ENCODE assay signal across 15 cellular contexts in genomic region chr6:147177286-147177685, GRCh38. TPM values are rescaled to one million over a fixed set of nuclear protein-coding genes. Genes with fewer than 3 reads are reported as not detected.
A peak's percentile ranks its signal among the peaks of the same experiment; 100 is the strongest.
DNase-seq lines count a peak whose midpoint lies in the region; ATAC-seq, FAIRE-seq and TF ChIP-seq lines count a peak whose summit lies in the region.
"Had no signal": no experiment of that assay in that cellular context is flagged by ENCODE, and none has a peak within 500 bp of the region (broad histone marks: within the 10 kb centered on the region; RNA-seq: fewer than 3 reads in every experiment).

No MANE protein-coding gene starts in this region.

- WGBS in IMR-90 (ENCODE audit: extremely low coverage in 2 of 2, insufficient read length in 1 of 2), 2 experiments = no CpG with 5 or more reads among the region's 3 CpGs
- 61% methylated on average over 3 of the region's 3 CpGs for WGBS in K562 (ENCODE audit: insufficient coverage, low coverage, missing lambda C conversion rate)

- no peaks in the 10 kb centered on the region for H3K79me1 ChIP-seq in IMR-90 (ENCODE audit: low read depth in 1 of 2, low read length in 2 of 2)

- H3K9me3 ChIP-seq in IMR-90 (ENCODE audit: control insufficient read depth, insufficient read depth, low read length) (no peaks in the 10 kb centered on the region), K562 (replicated peaks; ENCODE audit: control insufficient read depth, insufficient read depth, low read depth, low read length) (no peaks in the 10 kb centered on the region)

- no peak overlapping the region for H3K4me3 Mint-ChIP-seq in activated CD8-positive, alpha-beta memory T cell treated with anti-CD3 and anti-CD28 coated beads, Interleukin-2, amount 10 ng/mL, durations not matched to agents 7 days and 5 days

- no peak overlapping the region for H2AK9ac ChIP-seq in IMR-90 (replicated peaks; ENCODE audit: low read depth, low read length, poor library complexity)

- peaks cover 5% of the 10 kb centered on the region for H3K27me3 Mint-ChIP-seq in activated CD8-positive, alpha-beta memory T cell treated with anti-CD3 and anti-CD28 coated beads, Interleukin-2, amount 10 ng/mL, durations not matched to agents 7 days and 5 days

- no TSS peak for BruUV-seq in IMR-90 (replicated peaks; lab: Mats Ljungman, UMichigan)
- BruUV-seq in K562 (replicated peaks; lab: Mats Ljungman, UMichigan) = no TSS peak

- intact Hi-C loops in IMR-90 (cut with micrococcal nuclease) = no loop called here
- intact Hi-C loops in K562 (cut with micrococcal nuclease) = no loop called here
- intact Hi-C loops in Right ventricle myocardium inferior (cut with DNase I) = no loop called here

- no peak overlapping the region for H3K18ac ChIP-seq in IMR-90 (ENCODE audit: low read depth, low read length)

- dilution Hi-C loops in IMR-90 (cut with HindIII; ENCODE audit: low sequenced_read_pairs, unreplicated experiment) = no loop called here

- H3K56ac ChIP-seq in IMR-90 (ENCODE audit: extremely low read depth, insufficient read depth, low read length) = no peak overlapping the region

- CTCF ChIA-PET in IMR-90 (lab: Yijun Ruan, JAX) (no interaction called here), K562 (lab: Yijun Ruan, JAX; ENCODE audit: low intra/inter-chr PET ratio) (no interaction called here)
- CTCF ChIA-PET in activated CD8-positive, alpha-beta memory T cell treated with anti-CD3 and anti-CD28 coated beads, Interleukin-2, amount 10 ng/mL, durations not matched to agents 7 days and 5 days (lab: Charles Lee) = no interaction called here

- H3K4ac ChIP-seq in IMR-90 (ENCODE audit: low read depth, low read length) = no peak overlapping the region

- H3K27me3 ChIP-seq in IMR-90 (ENCODE audit: control insufficient read depth, insufficient read depth, low read length) = no peaks in the 10 kb centered on the region
- H3K27me3 ChIP-seq in K562 (ENCODE audit: control insufficient read depth in 2 of 2, insufficient read depth in 2 of 2, low read length in 2 of 2) = no peaks in the 10 kb centered on the region

- peak; percentile 11 for DNase-seq in A172 (ENCODE audit: low spot score)
- DNase-seq in IMR-90 = peak; percentile 56
- DNase-seq in K562 (ENCODE audit: extremely low read depth in 1 of 4, low spot score in 3 of 4) = no peak
- DNase-seq in iris pigment epithelial cell (ENCODE audit: low read depth) = peak; percentile 51
- no peak for DNase-seq in Right ventricle myocardium inferior (ENCODE audit: missing footprints)
- DNase-seq in activated CD8-positive, alpha-beta memory T cell treated with anti-CD3 and anti-CD28 coated beads, Interleukin-2, amount 10 ng/mL, durations not matched to agents 7 days and 5 days = no peak
- DNase-seq in SIG-M5 (lab: John Stamatoyannopoulos, UW) = no peak
- DNase-seq in urothelium cell line (ENCODE audit: low spot score) = no peak
- DNase-seq: DMS153, NCI-H1092, NCI-H187, NCI-H446 treated with DMSO at 0.1 percent for 48 hours, NCI-H82, SHP77 had no signal

- H3K36me3 ChIP-seq in IMR-90 (ENCODE audit: control insufficient read depth, insufficient read depth, low read length) = no peaks in the 10 kb centered on the region
- no peaks in the 10 kb centered on the region for H3K36me3 ChIP-seq in K562 (ENCODE audit: control insufficient read depth, insufficient read depth, low read length)

- in situ Hi-C loops in IMR-90 (cut with MboI; ENCODE audit: low sequenced_read_pairs) = no loop called here
- in situ Hi-C loops in K562 (cut with MboI) = no loop called here

- H3K4me1 ChIP-seq in IMR-90 (ENCODE audit: control insufficient read depth, insufficient read depth, low read length) = no peaks in the 10 kb centered on the region
- peaks cover 0 to 26% of the 10 kb centered on the region in 2 experiments; a peak in 3 of 5 replicates for H3K4me1 ChIP-seq in K562 (replicated peaks in 1 of 2; ENCODE audit: control insufficient read depth in 2 of 2, insufficient read depth in 2 of 2, low read length in 2 of 2)

- no peak for TF ChIP-seq EP300 in K562 (IDR thresholded peaks at IDR 0.05; ENCODE audit: low read length)

- no peak overlapping the region for H4K91ac ChIP-seq in IMR-90 (ENCODE audit: insufficient read depth, low read depth, low read length)

- H3K4me3 ChIP-seq in IMR-90 (ENCODE audit: insufficient read depth, low read depth, low read length) (no peak overlapping the region), K562 (no peak overlapping the region)

- H2BK20ac ChIP-seq in IMR-90 (ENCODE audit: low read depth, low read length) = no peak overlapping the region

- no peaks in the 10 kb centered on the region for H3K9me1 ChIP-seq in IMR-90 (ENCODE audit: insufficient read depth, low read length)
- H3K9me1 ChIP-seq in K562 (ENCODE audit: control insufficient read depth, insufficient read depth, low read length) = no peaks in the 10 kb centered on the region

- H3K14ac ChIP-seq in IMR-90 (replicated peaks; ENCODE audit: low read depth, low read length) = no peak overlapping the region

- H3K23ac ChIP-seq in IMR-90 (ENCODE audit: low read depth, low read length) = no peak overlapping the region

- no peaks in the 10 kb centered on the region for H3K9me3 Mint-ChIP-seq in activated CD8-positive, alpha-beta memory T cell treated with anti-CD3 and anti-CD28 coated beads, Interleukin-2, amount 10 ng/mL, durations not matched to agents 7 days and 5 days (ENCODE audit: low read depth)

- H3K9ac ChIP-seq in IMR-90 (ENCODE audit: low read depth, low read length) (no peak overlapping the region), K562 (ENCODE audit: insufficient read depth in 1 of 2, low read depth in 2 of 2, low read length in 2 of 2) (no peak overlapping the region)

- FAIRE-seq in K562 (lab: Jason Lieb, UNC) (no peak), urothelium cell line (lab: Jason Lieb, UNC) (no peak)

- no peak for TF ChIP-seq POLR2A in IMR-90 (IDR thresholded peaks at IDR 0.05; ENCODE audit: low read depth, low read length)
- TF ChIP-seq POLR2A in K562 (conservative IDR thresholded peaks at IDR 0.05) = no peak

- peak; percentile 64 for ATAC-seq in IMR-90 (ENCODE audit: low read depth)
- no peak for ATAC-seq in K562
- no peak for ATAC-seq in Right ventricle myocardium inferior
- ATAC-seq in activated CD8-positive, alpha-beta memory T cell treated with anti-CD3 and anti-CD28 coated beads, Interleukin-2, amount 10 ng/mL, durations not matched to agents 7 days and 5 days = no peak

- H4K8ac ChIP-seq in IMR-90 (ENCODE audit: low read depth in 2 of 2, low read length in 2 of 2) = no peak overlapping the region; a peak in 1 of 4 replicates

- H4K5ac ChIP-seq in IMR-90 (ENCODE audit: low read depth, low read length) = no peak overlapping the region

- no peak overlapping the region for H2BK5ac ChIP-seq in IMR-90 (ENCODE audit: low read depth, low read length, poor library complexity, severe bottlenecking)

- TF ChIP-seq CTCF in IMR-90 (conservative IDR thresholded peaks at IDR 0.05; ENCODE audit: low read depth, low read length) = no peak
- TF ChIP-seq CTCF in K562 (IDR thresholded peaks at IDR 0.05 in 2 of 3, conservative IDR thresholded peaks at IDR 0.05 in 1 of 3; ENCODE audit: insufficient read depth in 2 of 3, low read depth in 1 of 3, low read length in 3 of 3) = no peak

- H3K27ac ChIP-seq in IMR-90 (ENCODE audit: insufficient read depth, low read length) (no peak overlapping the region), K562 (ENCODE audit: extremely low read depth, low read depth, low read length) (no peak overlapping the region)
- H3K27ac ChIP-seq: 22Rv1 had no signal

- no peak overlapping the region for H2BK120ac ChIP-seq in IMR-90 (ENCODE audit: low read depth, low read length)

- POLR2A ChIA-PET in IMR-90 (lab: Charles Lee; ENCODE audit: unreplicated experiment) (no interaction called here), K562 (lab: Yijun Ruan, JAX) (interaction anchor here (0.6 to 1.2 kb wide), 4 partner anchors 25 to 135 kb away, joined by 3 to 6 read pairs (median 4); no protein-coding TSS in a partner anchor)

- H2AK5ac ChIP-seq in IMR-90 (ENCODE audit: low read depth, low read length) = no peak overlapping the region

- no peaks in the 10 kb centered on the region for H3K36me3 Mint-ChIP-seq in activated CD8-positive, alpha-beta memory T cell treated with anti-CD3 and anti-CD28 coated beads, Interleukin-2, amount 10 ng/mL, durations not matched to agents 7 days and 5 days

- H2AFZ ChIP-seq in IMR-90 (replicated peaks; ENCODE audit: low read length, poor library complexity) = no peak overlapping the region
- no peak overlapping the region for H2AFZ ChIP-seq in K562 (ENCODE audit: low read depth, low read length)

- no peaks in the 10 kb centered on the region for H3K79me2 ChIP-seq in K562 (ENCODE audit: control insufficient read depth, insufficient read depth, low read length)

- no peak overlapping the region for H2BK15ac ChIP-seq in IMR-90 (ENCODE audit: low read depth, low read length)

- H3K4me2 ChIP-seq in IMR-90 (ENCODE audit: low read depth, low read length) = no peak overlapping the region
- no peak overlapping the region for H3K4me2 ChIP-seq in K562 (ENCODE audit: insufficient read depth, low read length)

- no peaks in the 10 kb centered on the region for H3K4me1 Mint-ChIP-seq in activated CD8-positive, alpha-beta memory T cell treated with anti-CD3 and anti-CD28 coated beads, Interleukin-2, amount 10 ng/mL, durations not matched to agents 7 days and 5 days

- no peak for TF ChIP-seq RAD21 in IMR-90 (IDR thresholded peaks at IDR 0.05; ENCODE audit: low read length)
- no peak for TF ChIP-seq RAD21 in K562 (CRISPR knock-in tag; conservative IDR thresholded peaks at IDR 0.05 in 1 of 2, IDR thresholded peaks at IDR 0.05 in 1 of 2)

- no peaks in the 10 kb centered on the region for H4K20me1 ChIP-seq in IMR-90 (ENCODE audit: insufficient read depth, low read length)
- H4K20me1 ChIP-seq in K562 (replicated peaks; ENCODE audit: control insufficient read depth, insufficient read depth, low read length) = no peaks in the 10 kb centered on the region

- no peak overlapping the region for H3K27ac Mint-ChIP-seq in activated CD8-positive, alpha-beta memory T cell treated with anti-CD3 and anti-CD28 coated beads, Interleukin-2, amount 10 ng/mL, durations not matched to agents 7 days and 5 days

RNA-seq across cellular contexts. Expression of gene STXBP5, which starts 26.9 kb away (rescaled TPM):
- 37.6 and 39.3 TPM in 2 replicates for total RNA-seq in A172 (2014; rRNA removed; shearing (Covaris generic))
- total RNA-seq in IMR-90 (2012; rRNA removed) = 46.4 and 48.0 TPM in 2 replicates
- 11.3 and 13.2 TPM in 2 replicates for polyA plus RNA-seq in IMR-90 (2012; rRNA removed)
- 2.4 and 5.7 TPM in 2 replicates for polyA plus RNA-seq in IMR-90 (2012; cell fraction: cytosol; rRNA removed)
- 3.6 and 31.2 TPM in 2 replicates for polyA plus RNA-seq in IMR-90 (2012; cell fraction: nucleus; rRNA removed; ENCODE audit: low replicate concordance)
- 282 and 467 TPM in 2 replicates for total RNA-seq in K562 (2011; cell fraction: chromatin; rRNA removed; ENCODE audit: low replicate concordance)
- total RNA-seq in K562 (2011; cell fraction: nucleolus; rRNA removed) = 111 and 113 TPM in 2 replicates
- 160 and 217 TPM in 2 replicates for total RNA-seq in K562 (2011; cell fraction: nucleoplasm; rRNA removed)
- 50.1 and 60.1 TPM in 2 replicates for total RNA-seq in K562 (2014; rRNA removed)
- 114 and 158 TPM in 2 replicates for total RNA-seq in K562 (2014; rRNA removed; fragmentation: Illumina TruSeq; extraction: Trizol)
- total RNA-seq in K562 (2015; rRNA removed; fragmentation: Illumina TruSeq; extraction: Trizol) = 144 and 155 TPM in 2 replicates
- 98.8 and 115 TPM in 2 replicates for total RNA-seq in K562 (2021)
- polyA plus RNA-seq in K562 (2011; rRNA removed) = 128 and 172 TPM in 2 replicates
- polyA plus RNA-seq in K562 (2011; cell fraction: cytosol; rRNA removed) = 42.0 and 63.5 TPM in 2 replicates
- polyA plus RNA-seq in K562 (2011; cell fraction: nucleus; rRNA removed) = 254 and 270 TPM in 2 replicates
- polyA plus RNA-seq in K562 (2012) = 56.3 and 84.9 TPM in 2 replicates
- polyA plus RNA-seq in K562 (2014; fragmentation: Illumina TruSeq; extraction: Trizol) = 71.5 and 82.1 TPM in 2 replicates
- polyA plus RNA-seq in K562 (2014; fragmentation: Nextera tagmentation; extraction: Ambion mirVana) = 10 to 100 TPM; 23.3 to 23.9 TPM
- 49.6 and 60.5 TPM in 2 replicates for polyA plus RNA-seq in K562 (2014; rRNA removed)
- polyA minus RNA-seq in K562 (2011; rRNA and poly(A)+ RNA removed) = 447 and 452 TPM in 2 replicates
- polyA minus RNA-seq in K562 (2011; cell fraction: cytosol; rRNA and poly(A)+ RNA removed) = 96.1 and 167 TPM in 2 replicates
- polyA minus RNA-seq in K562 (2011; cell fraction: nucleus; rRNA and poly(A)+ RNA removed) = 374 and 571 TPM in 2 replicates
- total RNA-seq in Right ventricle myocardium inferior = 13.8 TPM
- 10 to 100 TPM; 16.1 to 22.6 TPM for total RNA-seq in activated CD8-positive, alpha-beta memory T cell treated with anti-CD3 and anti-CD28 coated beads, Interleukin-2, amount 10 ng/mL, durations not matched to agents 7 days and 5 days

Comparison
In these comparisons a context has a peak if more than half of its experiments do, and no peak if none do; other contexts are left out.
1. DNase-seq: peak in A172 (single experiment), IMR-90 (single experiment) and iris pigment epithelial cell (single experiment); none in K562 (0 of 4), Right ventricle myocardium inferior (single experiment), activated CD8-positive, alpha-beta memory T cell treated with anti-CD3 and anti-CD28 coated beads, Interleukin-2, amount 10 ng/mL, durations not matched to agents 7 days and 5 days (single experiment), SIG-M5 (single experiment) and urothelium cell line (single experiment).